In the genomic region with DNA sequence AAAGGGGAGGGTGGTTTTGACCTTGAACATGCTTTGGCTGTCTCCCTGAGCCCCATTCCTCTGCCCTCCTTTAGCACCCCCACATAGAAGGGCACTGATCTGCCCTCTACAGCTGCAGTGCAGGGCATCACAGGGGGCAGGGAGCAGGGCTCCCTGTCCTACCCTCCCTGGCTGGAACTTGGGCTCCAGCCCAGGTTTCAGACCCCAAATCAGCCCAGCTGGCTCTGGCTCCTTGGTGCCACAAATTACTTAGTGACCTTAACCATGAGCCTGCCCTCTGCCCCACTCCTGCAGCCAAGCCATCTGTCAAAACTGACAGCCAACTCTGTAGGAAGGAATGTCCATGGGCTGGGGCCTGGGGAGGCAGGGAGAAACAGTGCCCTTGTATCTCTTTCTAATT, we compare ENCODE assay signal across 21 cellular contexts.
DNase-seq lines count a peak whose midpoint lies in the region; TF ChIP-seq lines count a peak whose summit lies in the region.
"Had no signal": no experiment of that assay in that cellular context is flagged by ENCODE, and none has a peak within 500 bp of the region (broad histone marks: within the 10 kb centered on the region; RNA-seq: fewer than 3 reads in every experiment).

No MANE protein-coding gene starts in this region.

- peaks cover 3% of the 10 kb centered on the region for H3K36me3 Mint-ChIP-seq in endodermal cell (ENCODE audit: low read depth)
- H3K36me3 Mint-ChIP-seq: CD4-positive, CD25-positive, alpha-beta regulatory T cell had no signal

- no peak overlapping the region for H3K23ac ChIP-seq in trophoblast cell (ENCODE audit: low read length)

- H3K9ac ChIP-seq in endodermal cell (ENCODE audit: extremely low read depth, low read length, poor library complexity, severe bottlenecking) (no peak overlapping the region), trophoblast cell (ENCODE audit: low read length) (no peak overlapping the region)

- H3K79me1 ChIP-seq in trophoblast cell (ENCODE audit: low read length): no peaks in the 10 kb centered on the region

- H3K27ac Mint-ChIP-seq in endodermal cell: no peak overlapping the region

- no peak overlapping the region for H3K14ac ChIP-seq in trophoblast cell (ENCODE audit: low read length)

- H3K9me3 Mint-ChIP-seq in endodermal cell: peaks cover 5% of the 10 kb centered on the region

- H3K4me1 Mint-ChIP-seq in endodermal cell: peaks cover 8% of the 10 kb centered on the region
- H3K4me1 Mint-ChIP-seq: CD4-positive, CD25-positive, alpha-beta regulatory T cell had no signal

- no peak overlapping the region for H3K4ac ChIP-seq in trophoblast cell (ENCODE audit: low read depth, low read length)

- H3K9me3 ChIP-seq in WERI-Rb-1 (ENCODE audit: severe bottlenecking): peaks cover 6% of the 10 kb centered on the region
- peaks cover 13% of the 10 kb centered on the region for H3K9me3 ChIP-seq in endodermal cell (ENCODE audit: control insufficient read depth, low read length)
- H3K9me3 ChIP-seq in left ventricle myocardium inferior (replicated peaks): peaks cover 10% of the 10 kb centered on the region
- peaks cover 2% of the 10 kb centered on the region for H3K9me3 ChIP-seq in trophoblast cell (ENCODE audit: insufficient read depth, low read depth, low read length)
- H3K9me3 ChIP-seq: Caco-2 had no signal

- H3K36me3 ChIP-seq in WERI-Rb-1 (peaks cover 36% of the 10 kb centered on the region), endodermal cell (ENCODE audit: control insufficient read depth, insufficient read depth, low read length) (no peaks in the 10 kb centered on the region), left ventricle myocardium inferior (peaks cover 7% of the 10 kb centered on the region), trophoblast cell (ENCODE audit: control insufficient read depth in 1 of 2, insufficient read depth in 2 of 2, low read length in 2 of 2) (no peaks in the 10 kb centered on the region)
- H3K36me3 ChIP-seq: MG63 had no signal

- peak overlapping the region; percentile 8 for H3K4me2 ChIP-seq in trophoblast cell (ENCODE audit: low read length)
- H3K4me2 ChIP-seq: PC-9 had no signal

- TF ChIP-seq CTCF in WERI-Rb-1 (IDR thresholded peaks at IDR 0.05; ENCODE audit: low read depth, low read length): no peak
- no peak for TF ChIP-seq CTCF in endodermal cell (conservative IDR thresholded peaks at IDR 0.05)
- no peak for TF ChIP-seq CTCF in left ventricle myocardium inferior (IDR thresholded peaks at IDR 0.05; ENCODE audit: borderline replicate concordance)

- H2BK12ac ChIP-seq in trophoblast cell (ENCODE audit: low read length): no peak overlapping the region

- H4K12ac ChIP-seq in trophoblast cell (ENCODE audit: low read depth, low read length): no peak overlapping the region

- intact Hi-C loops in left ventricle myocardium inferior (cut with micrococcal nuclease): no loop called here

- peak; percentile 57 for DNase-seq in WERI-Rb-1
- peak; percentile 27 for DNase-seq in endodermal cell
- DNase-seq in left ventricle myocardium inferior: peak; percentile 70
- no peak for DNase-seq in trophoblast cell
- DNase-seq in activated effector memory CD4-positive, alpha-beta T cell treated with anti-CD3 and anti-CD28 coated beads, Interleukin-2, amount 50 U/mL, for 16 hours: no peak
- DNase-seq in RPMI8226: no peak
- no peak for DNase-seq in NCI-H1105 (lab: John Stamatoyannopoulos, UW)
- DNase-seq in NCI-H1417 treated with DMSO at 0.1 percent for 48 hours (lab: John Stamatoyannopoulos, UW): no peak
- DNase-seq: AML-193; Caco-2; CD4-positive, CD25-positive, alpha-beta regulatory T cell; H7; IMR-90; Karpas-422; MG63; NCI-H1092; NCI-H1694 treated with DMSO at 0.1 percent for 48 hours; NCI-H2107; NCI-H774; PC-9 had no signal

- no peaks in the 10 kb centered on the region for H3K79me2 ChIP-seq in trophoblast cell (ENCODE audit: control insufficient read depth, insufficient read depth, low read length, poor library complexity)

- H3K4me1 ChIP-seq in endodermal cell (ENCODE audit: control insufficient read depth, insufficient read depth, low read length): peaks cover 5% of the 10 kb centered on the region
- peaks cover 48% of the 10 kb centered on the region for H3K4me1 ChIP-seq in left ventricle myocardium inferior
- H3K4me1 ChIP-seq in trophoblast cell (ENCODE audit: control insufficient read depth in 1 of 2, insufficient read depth in 2 of 2, low read length in 2 of 2): peaks cover 3% of the 10 kb centered on the region in 2 experiments
- H3K4me1 ChIP-seq: Caco-2 had no signal

- H2AFZ ChIP-seq in trophoblast cell (ENCODE audit: insufficient read depth, low read length, poor library complexity): no peak overlapping the region
- H2AFZ ChIP-seq: PC-9 had no signal

- H4K91ac ChIP-seq in trophoblast cell (ENCODE audit: low read depth, low read length): no peak overlapping the region

- H2BK120ac ChIP-seq in trophoblast cell (ENCODE audit: insufficient read depth, low read length, poor library complexity): no peak overlapping the region

- H3K4me3 ChIP-seq in WERI-Rb-1 (ENCODE audit: low read depth, low read length) (peak overlapping the region; percentile 36), endodermal cell (ENCODE audit: low read length) (no peak overlapping the region), left ventricle myocardium inferior (no peak overlapping the region), trophoblast cell (ENCODE audit: low read depth, low read length) (no peak overlapping the region)
- H3K4me3 ChIP-seq: MG63, PC-9, SK-N-MC had no signal

- no peak overlapping the region for H2BK5ac ChIP-seq in trophoblast cell (ENCODE audit: low read depth, low read length, poor library complexity)

- peak overlapping the region; percentile 83 for H3K27ac ChIP-seq in WERI-Rb-1
- H3K27ac ChIP-seq in endodermal cell (ENCODE audit: low read depth, low read length): no peak overlapping the region
- peak overlapping the region; percentile 96 for H3K27ac ChIP-seq in left ventricle myocardium inferior (replicated peaks)
- no peak overlapping the region for H3K27ac ChIP-seq in trophoblast cell (ENCODE audit: low read depth, low read length)
- H3K27ac ChIP-seq: PC-9, SK-N-MC had no signal

- no peaks in the 10 kb centered on the region for H3K27me3 Mint-ChIP-seq in endodermal cell (ENCODE audit: insufficient read depth)
- H3K27me3 Mint-ChIP-seq: CD4-positive, CD25-positive, alpha-beta regulatory T cell had no signal

- H2AK5ac ChIP-seq in trophoblast cell (ENCODE audit: low read length): no peak overlapping the region

- H3K4me3 Mint-ChIP-seq in endodermal cell: no peak overlapping the region
- H3K4me3 Mint-ChIP-seq: CD4-positive, CD25-positive, alpha-beta regulatory T cell had no signal

- H4K8ac ChIP-seq in trophoblast cell (ENCODE audit: low read depth, low read length): no peak overlapping the region

- no peak overlapping the region for H3K18ac ChIP-seq in trophoblast cell (ENCODE audit: low read length)

- H3K27me3 ChIP-seq in WERI-Rb-1 (ENCODE audit: insufficient read depth, low read depth, severe bottlenecking) (no peaks in the 10 kb centered on the region), endodermal cell (ENCODE audit: control insufficient read depth, insufficient read depth, low read length, poor library complexity, severe bottlenecking) (no peaks in the 10 kb centered on the region), left ventricle myocardium inferior (ENCODE audit: low read depth) (no peaks in the 10 kb centered on the region), trophoblast cell (ENCODE audit: insufficient read depth, low read length) (no peaks in the 10 kb centered on the region)
- H3K27me3 ChIP-seq: MG63 had no signal

Comparison
In these comparisons a context has a peak if more than half of its experiments do, and no peak if none do; other contexts are left out.
1. DNase-seq: peak in WERI-Rb-1 (single experiment), endodermal cell (single experiment) and left ventricle myocardium inferior (single experiment); none in trophoblast cell (0 of 2), activated effector memory CD4-positive, alpha-beta T cell treated with anti-CD3 and anti-CD28 coated beads, Interleukin-2, amount 50 U/mL, for 16 hours (single experiment), RPMI8226 (single experiment), NCI-H1105 (single experiment) and NCI-H1417 treated with DMSO at 0.1 percent for 48 hours (single experiment).
2. H3K27ac ChIP-seq: peak in WERI-Rb-1 (single experiment) and left ventricle myocardium inferior (single experiment); none in endodermal cell (single experiment) and trophoblast cell (single experiment).